8 cellular contexts compared by ENCODE assay signal in genomic region chr7:102592477-102593017, GRCh38. TPM values are rescaled to one million over a fixed set of nuclear protein-coding genes. Genes with fewer than 3 reads are reported as not detected.
A peak's percentile ranks its signal among the peaks of the same experiment; 100 is the strongest.
DNase-seq lines count a peak whose midpoint lies in the region; ATAC-seq and TF ChIP-seq lines count a peak whose summit lies in the region.
"Not testable (repeated sequence)": the region's sequence is repeated elsewhere in the genome, so short reads cannot be mapped to it uniquely, and the experiment has no call there.
"Had no signal": no experiment of that assay in that cellular context is flagged by ENCODE, and none has a peak within 500 bp of the region (broad histone marks: within the 10 kb centered on the region; RNA-seq: fewer than 3 reads in every experiment).

No MANE protein-coding gene starts in this region.

- not testable (repeated sequence) for H3K9me3 Mint-ChIP-seq in WTC11; activated naive CD4-positive, alpha-beta T cell treated with anti-CD3 and anti-CD28 coated beads for 36 hours

- not testable (repeated sequence) for H4K20me1 ChIP-seq in HCT116 (ENCODE audit: insufficient read depth)

- not testable (repeated sequence) for H3K4me3 Mint-ChIP-seq in WTC11; activated naive CD4-positive, alpha-beta T cell treated with anti-CD3 and anti-CD28 coated beads for 36 hours

- not testable (repeated sequence) for H3K27me3 ChIP-seq in HCT116 (ENCODE audit: insufficient read depth, low read length); right atrium auricular region; sigmoid colon

- not testable (repeated sequence) for H3K4me1 ChIP-seq in HCT116 (ENCODE audit: control insufficient read depth in 1 of 2, insufficient read depth in 2 of 2, low read length in 2 of 2); right atrium auricular region; sigmoid colon

- not testable (repeated sequence) for BruUV-seq in HCT116 (replicated peaks; lab: Mats Ljungman, UMichigan)

- TF ChIP-seq CTCF in HCT116 (IDR thresholded peaks at IDR 0.05 in 2 of 3, conservative IDR thresholded peaks at IDR 0.05 in 1 of 3; ENCODE audit: borderline replicate concordance in 1 of 3, insufficient read depth in 1 of 3, low read depth in 2 of 3, low read length in 2 of 3); WTC11 (IDR thresholded peaks at IDR 0.05); right atrium auricular region (IDR thresholded peaks at IDR 0.05); sigmoid colon (IDR thresholded peaks at IDR 0.05): not testable (repeated sequence)

- not testable (repeated sequence) for H3K9me2 ChIP-seq in HCT116 (ENCODE audit: insufficient read depth)

- not testable (repeated sequence) for H3K4me1 Mint-ChIP-seq in WTC11; activated naive CD4-positive, alpha-beta T cell treated with anti-CD3 and anti-CD28 coated beads for 36 hours (ENCODE audit: low read depth)

- H3K36me3 Mint-ChIP-seq in WTC11; activated naive CD4-positive, alpha-beta T cell treated with anti-CD3 and anti-CD28 coated beads for 36 hours (ENCODE audit: low read depth): not testable (repeated sequence)

- H3K27ac ChIP-seq in HCT116 (ENCODE audit: low read depth, low read length); right atrium auricular region; sigmoid colon: not testable (repeated sequence)

- WGBS in sigmoid colon, 2 donors: 5 to 29% methylated on average over 6 of the region's 26 CpGs

- not testable (repeated sequence) for H2AFZ ChIP-seq in HCT116 (ENCODE audit: low read depth, low read length, poor library complexity, severe bottlenecking)

- H3K27ac Mint-ChIP-seq in WTC11; activated naive CD4-positive, alpha-beta T cell treated with anti-CD3 and anti-CD28 coated beads for 36 hours: not testable (repeated sequence)

- CTCF ChIA-PET in HCT116 (lab: Charles Lee); WTC11 (lab: Charles Lee); activated naive CD4-positive, alpha-beta T cell treated with anti-CD3 and anti-CD28 coated beads for 36 hours (lab: Charles Lee): not testable (repeated sequence)

- TF ChIP-seq POLR2A in HCT116 (IDR thresholded peaks at IDR 0.05; ENCODE audit: borderline replicate concordance, extremely low read depth, insufficient read depth, insufficient read length); sigmoid colon (IDR thresholded peaks at IDR 0.05): not testable (repeated sequence)

- H3K4me3 ChIP-seq in HCT116 (replicated peaks in 1 of 2; ENCODE audit: low read depth in 1 of 2, low read length in 2 of 2); right atrium auricular region; sigmoid colon: not testable (repeated sequence)

- not testable (repeated sequence) for TF ChIP-seq EP300 in sigmoid colon (IDR thresholded peaks at IDR 0.05)

- not testable (repeated sequence) for H3K27me3 Mint-ChIP-seq in WTC11 (ENCODE audit: low read depth); activated naive CD4-positive, alpha-beta T cell treated with anti-CD3 and anti-CD28 coated beads for 36 hours (ENCODE audit: low read depth)

- H3K4me2 ChIP-seq in HCT116 (ENCODE audit: low read length): not testable (repeated sequence)

- H3K79me2 ChIP-seq in HCT116 (ENCODE audit: insufficient read depth, low read length): not testable (repeated sequence)

- ATAC-seq in GM19035 (IDR thresholded peaks at IDR 0.05; ENCODE audit: unreplicated experiment) (peak; percentile 54), HCT116 (peak; percentile 77), HG03159 (IDR thresholded peaks at IDR 0.05; ENCODE audit: unreplicated experiment) (peak; percentile 45), WTC11 (peak; percentile 62)

- H3K9ac ChIP-seq in HCT116 (ENCODE audit: low read length): not testable (repeated sequence)

- TF ChIP-seq RAD21 in HCT116 (IDR thresholded peaks at IDR 0.05; ENCODE audit: low read depth): not testable (repeated sequence)

- not testable (repeated sequence) for H3K9me3 ChIP-seq in HCT116 (ENCODE audit: control insufficient read depth in 1 of 2, insufficient read depth in 1 of 2, low read depth in 1 of 2, low read length in 2 of 2); right atrium auricular region; sigmoid colon

- RAD21 ChIA-PET in HCT116 (lab: Charles Lee; ENCODE audit: low non-redundant PET in 1 of 2, low total read pairs in 2 of 2, uncharacterized antibody in 2 of 2, unreplicated experiment in 2 of 2): not testable (repeated sequence)

- intact Hi-C loops in HCT116 (cut with micrococcal nuclease); activated naive CD4-positive, alpha-beta T cell treated with anti-CD3 and anti-CD28 coated beads for 36 hours (cut with micrococcal nuclease); sigmoid colon (cut with DNase I): not testable (repeated sequence)

- H3K36me3 ChIP-seq in HCT116 (ENCODE audit: control insufficient read depth in 1 of 2, insufficient read depth in 2 of 2, low read length in 2 of 2); right atrium auricular region; sigmoid colon: not testable (repeated sequence)

- not testable (repeated sequence) for DNase-seq in HCT116 (ENCODE audit: low read depth, low spot score)
- peak; percentile 58 for DNase-seq in WTC11 (ENCODE audit: low spot score)
- DNase-seq in activated naive CD4-positive, alpha-beta T cell treated with anti-CD3 and anti-CD28 coated beads for 36 hours: peak; percentile 15
- DNase-seq in right atrium auricular region (ENCODE audit: low spot score): peak; percentile 59
- peak; percentile 67 for DNase-seq in sigmoid colon

- POLR2A ChIA-PET in HCT116 (lab: Charles Lee); WTC11 (lab: Charles Lee): not testable (repeated sequence)

RNA-seq across cellular contexts. Expression of gene POLR2J3, which starts 20.2 kb away (rescaled TPM):
- total RNA-seq in HCT116 (2021; ENCODE audit: unreplicated experiment) (14.0 TPM), WTC11 (2021) (21.2 to 26.5 TPM (median 24.7 TPM) in 3 replicates), right atrium auricular region (10 to 100 TPM in 1 of 2 donors, 1 to 10 TPM in 1; 6.2 to 10.8 TPM), sigmoid colon (10 to 100 TPM; 10.7 to 19.1 (median 15.1) TPM)
- polyA plus RNA-seq in HCT116 (2012): 13.4 and 16.4 TPM in 2 replicates
- total RNA-seq in activated naive CD4-positive, alpha-beta T cell treated with anti-CD3 and anti-CD28 coated beads for 36 hours: 10 to 100 TPM; 15.3 to 15.5 TPM
- 100 to 1,000 TPM in 1 of 3 donors, 10 to 100 TPM in 2; 13.9 to 103 (median 33.6) TPM for polyA plus RNA-seq in sigmoid colon

RNA-seq across cellular contexts. Expression of gene RASA4, which starts 24.0 kb away (rescaled TPM):
- total RNA-seq in HCT116 (2021; ENCODE audit: unreplicated experiment) (18.3 TPM), WTC11 (2021) (11.2 to 17.9 TPM (median 17.4 TPM) in 3 replicates), right atrium auricular region (1 to 10 TPM; 7.0 to 8.6 TPM), sigmoid colon (100 to 1,000 TPM in 1 of 4 donors, 10 to 100 TPM in 3; 12.0 to 113 (median 41.7) TPM)
- 9.6 and 13.1 TPM in 2 replicates for polyA plus RNA-seq in HCT116 (2012)
- 10 to 100 TPM; 40.0 to 43.4 TPM for total RNA-seq in activated naive CD4-positive, alpha-beta T cell treated with anti-CD3 and anti-CD28 coated beads for 36 hours
- 10 to 100 TPM in 1 of 3 donors, 1 to 10 TPM in 2; 5.4 to 35.3 (median 7.4) TPM for polyA plus RNA-seq in sigmoid colon

RNA-seq across cellular contexts. Expression of gene SPDYE2, which starts 41.5 kb away (rescaled TPM):
- total RNA-seq in HCT116 (2021; ENCODE audit: unreplicated experiment): not detected
- polyA plus RNA-seq in HCT116 (2012): 0.12 and 1.2 TPM in 2 replicates
- total RNA-seq in WTC11 (2021): 0.15 to 0.23 TPM in 2 of 3 replicates, not detected in the other
- not detected for total RNA-seq in activated naive CD4-positive, alpha-beta T cell treated with anti-CD3 and anti-CD28 coated beads for 36 hours
- total RNA-seq in right atrium auricular region: under 1 TPM in 1 of 2 donors, not detected in 1; 0.16 TPM
- total RNA-seq in sigmoid colon: not detected
- polyA plus RNA-seq in sigmoid colon: under 1 TPM in 1 of 3 donors, not detected in 2; 0.12 TPM
- total RNA-seq: T-helper 1 cell treated with Interleukin-12 subunit alpha and Interleukin-12 subunit beta and Interleukin-4 antibody, amounts not matched to agents 30 ng/mL and 1 ng/mL, for 36 hours had no signal

RNA-seq across cellular contexts. Expression of gene UPK3BL2, which starts 49.1 kb away (rescaled TPM):
- total RNA-seq in HCT116 (2021; ENCODE audit: unreplicated experiment): 7.0 TPM
- 2.7 and 4.0 TPM in 2 replicates for polyA plus RNA-seq in HCT116 (2012)
- total RNA-seq in WTC11 (2021): 9.0 to 11.2 TPM (median 10.5 TPM) in 3 replicates
- total RNA-seq in activated naive CD4-positive, alpha-beta T cell treated with anti-CD3 and anti-CD28 coated beads for 36 hours: 1 to 10 TPM; 5.5 to 8.2 TPM
- total RNA-seq in right atrium auricular region: under 1 TPM; 0.83 to 0.89 TPM
- total RNA-seq in sigmoid colon: 10 to 100 TPM in 1 of 4 donors, 1 to 10 TPM in 2, under 1 TPM in 1; 0.99 to 10.9 (median 3.4) TPM
- 10 to 100 TPM in 1 of 3 donors, not detected in 2; 14.2 TPM for polyA plus RNA-seq in sigmoid colon

RNA-seq across cellular contexts. Expression of gene UPK3BL1, which starts 50.0 kb away (rescaled TPM):
- 7.1 TPM for total RNA-seq in HCT116 (2021; ENCODE audit: unreplicated experiment)
- polyA plus RNA-seq in HCT116 (2012): 12.0 and 13.4 TPM in 2 replicates
- 21.3 to 27.4 TPM (median 23.2 TPM) in 3 replicates for total RNA-seq in WTC11 (2021)
- 1 to 10 TPM; 9.6 to 9.7 TPM for total RNA-seq in activated naive CD4-positive, alpha-beta T cell treated with anti-CD3 and anti-CD28 coated beads for 36 hours
- total RNA-seq in right atrium auricular region: 10 to 100 TPM; 12.0 to 24.4 TPM
- 10 to 100 TPM; 18.1 to 43.5 (median 22.5) TPM for total RNA-seq in sigmoid colon
- 10 to 100 TPM in 2 of 3 donors, 1 to 10 TPM in 1; 8.8 to 32.1 (median 10.2) TPM for polyA plus RNA-seq in sigmoid colon
